In the genomic region with DNA sequence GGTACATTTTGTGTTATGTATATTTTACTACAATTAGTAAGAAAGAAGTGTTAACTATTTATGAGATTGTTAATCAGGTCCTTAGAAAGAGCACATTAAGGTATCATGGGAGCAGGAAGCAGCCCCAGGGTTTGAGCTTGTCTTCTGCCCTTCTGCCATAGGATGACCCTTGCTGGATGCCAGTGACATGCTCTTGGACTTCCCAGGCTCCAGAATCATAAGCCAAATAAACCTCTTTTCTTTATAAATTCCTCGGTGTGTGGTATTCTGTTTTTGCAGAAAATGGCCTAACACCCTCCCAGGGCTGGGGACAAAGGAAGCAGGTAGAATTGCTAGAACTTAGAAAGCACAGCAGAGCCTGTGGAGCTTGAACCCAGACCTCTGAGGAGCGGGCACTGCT, we compare ENCODE assay signal across 19 cellular contexts.
DNase-seq lines count a peak whose midpoint lies in the region; ATAC-seq and TF ChIP-seq lines count a peak whose summit lies in the region.
"Had no signal": no experiment of that assay in that cellular context is flagged by ENCODE, and none has a peak within 500 bp of the region (broad histone marks: within the 10 kb centered on the region; RNA-seq: fewer than 3 reads in every experiment).

No MANE protein-coding gene starts in this region.

- peak overlapping the region; percentile 67 for H3K27ac ChIP-seq in HL-60 (replicated peaks)
- H3K27ac ChIP-seq: A549, coronary artery, RWPE1, upper lobe of right lung, WERI-Rb-1 had no signal

- no peaks in the 10 kb centered on the region for H3K27me3 Mint-ChIP-seq in activated CD4-positive, alpha-beta T cell treated with anti-CD3 and anti-CD28 coated beads, Interleukin-2, amount 10 ng/mL, durations not matched to agents 7 days and 5 days
- H3K27me3 Mint-ChIP-seq in activated naive CD8-positive, alpha-beta T cell treated with anti-CD3 and anti-CD28 coated beads for 36 hours: no peaks in the 10 kb centered on the region
- peaks cover 0 to 3% of the 10 kb centered on the region in 2 donors for H3K27me3 Mint-ChIP-seq in natural killer cell treated with Interleukin-12 subunit alpha and Interleukin-12 subunit beta and Interleukin-15 and Interleukin-18, amount 100 ng/mL, for 72 hours
- peaks cover 2% of the 10 kb centered on the region for H3K27me3 Mint-ChIP-seq in progenitor cell of endocrine pancreas
- H3K27me3 Mint-ChIP-seq: brain had no signal

- peak overlapping the region; percentile 94 for H3K27ac Mint-ChIP-seq in activated CD4-positive, alpha-beta T cell treated with anti-CD3 and anti-CD28 coated beads, Interleukin-2, amount 10 ng/mL, durations not matched to agents 7 days and 5 days
- H3K27ac Mint-ChIP-seq in activated naive CD8-positive, alpha-beta T cell treated with anti-CD3 and anti-CD28 coated beads for 36 hours: peak overlapping the region; percentile 79
- peak overlapping the region; percentile 55 to 68 for H3K27ac Mint-ChIP-seq in natural killer cell treated with Interleukin-12 subunit alpha and Interleukin-12 subunit beta and Interleukin-15 and Interleukin-18, amount 100 ng/mL, for 72 hours
- no peak overlapping the region for H3K27ac Mint-ChIP-seq in progenitor cell of endocrine pancreas
- H3K27ac Mint-ChIP-seq: brain, mesothelial cell of epicardium had no signal

- ATAC-seq in natural killer cell treated with Interleukin-12 subunit alpha and Interleukin-12 subunit beta and Interleukin-15 and Interleukin-18, amount 100 ng/mL, for 72 hours: no peak
- ATAC-seq in GM21737 (IDR thresholded peaks at IDR 0.05; ENCODE audit: unreplicated experiment): no peak
- ATAC-seq: A549 had no signal

- DNase-seq in activated CD4-positive, alpha-beta T cell treated with anti-CD3 and anti-CD28 coated beads, Interleukin-2, amount 10 ng/mL, durations not matched to agents 7 days and 5 days: no peak
- DNase-seq in activated CD4-positive, alpha-beta T cell treated with anti-CD3 and anti-CD28 coated beads for 1 hour: no peak
- DNase-seq in HL-60 (ENCODE audit: low read depth in 1 of 2, low spot score in 1 of 2): no peak
- DNase-seq in activated naive CD8-positive, alpha-beta T cell treated with anti-CD3 and anti-CD28 coated beads for 36 hours: no peak
- no peak for DNase-seq in natural killer cell treated with Interleukin-12 subunit alpha and Interleukin-12 subunit beta and Interleukin-15 and Interleukin-18, amount 100 ng/mL, for 72 hours (ENCODE audit: low spot score)
- no peak for DNase-seq in progenitor cell of endocrine pancreas (ENCODE audit: low spot score, unreplicated experiment)
- no peak for DNase-seq in T1000 (lab: John Stamatoyannopoulos, UW)
- DNase-seq: EL; NCI-H2029 treated with DMSO at 0.1 percent for 48 hours; stimulated activated naive CD8-positive, alpha-beta T cell treated with anti-CD3 and anti-CD28 coated beads, Interleukin-15, Interleukin-2, amounts not matched to agents 100 U/mL and 50 U/mL, for 24 hours; upper lobe of right lung; WERI-Rb-1 had no signal

- H3K36me3 Mint-ChIP-seq in activated CD4-positive, alpha-beta T cell treated with anti-CD3 and anti-CD28 coated beads, Interleukin-2, amount 10 ng/mL, durations not matched to agents 7 days and 5 days (ENCODE audit: low read depth): peaks cover 36% of the 10 kb centered on the region
- H3K36me3 Mint-ChIP-seq in activated naive CD8-positive, alpha-beta T cell treated with anti-CD3 and anti-CD28 coated beads for 36 hours: peaks cover 26% of the 10 kb centered on the region
- peaks cover 11% of the 10 kb centered on the region for H3K36me3 Mint-ChIP-seq in natural killer cell treated with Interleukin-12 subunit alpha and Interleukin-12 subunit beta and Interleukin-15 and Interleukin-18, amount 100 ng/mL, for 72 hours
- H3K36me3 Mint-ChIP-seq in progenitor cell of endocrine pancreas (ENCODE audit: insufficient read depth): no peaks in the 10 kb centered on the region
- H3K36me3 Mint-ChIP-seq: brain, mesothelial cell of epicardium had no signal

- CTCF ChIA-PET in activated CD4-positive, alpha-beta T cell treated with anti-CD3 and anti-CD28 coated beads, Interleukin-2, amount 10 ng/mL, durations not matched to agents 7 days and 5 days (lab: Charles Lee): interaction anchor here (1.1 kb wide), 1 partner anchor 10 kb away, joined by 3 read pairs; no protein-coding TSS in a partner anchor

- no peaks in the 10 kb centered on the region for H3K27me3 ChIP-seq in HL-60 (ENCODE audit: insufficient read depth, poor library complexity, severe bottlenecking)
- H3K27me3 ChIP-seq: upper lobe of right lung had no signal

- TF ChIP-seq CTCF in HL-60 (IDR thresholded peaks at IDR 0.05; ENCODE audit: insufficient read depth, low read length): no peak
- no peak for TF ChIP-seq CTCF in progenitor cell of endocrine pancreas (IDR thresholded peaks at IDR 0.05; ENCODE audit: unreplicated experiment)

- no peak overlapping the region for H3K4me3 ChIP-seq in HL-60 (replicated peaks; ENCODE audit: insufficient read depth, low read length)
- H3K4me3 ChIP-seq: A549, coronary artery, HAP-1, upper lobe of right lung had no signal

- POLR2A ChIA-PET in activated CD4-positive, alpha-beta T cell treated with anti-CD3 and anti-CD28 coated beads, Interleukin-2, amount 10 ng/mL, durations not matched to agents 7 days and 5 days (lab: Charles Lee): no interaction called here

- no peak overlapping the region for H3K4me3 Mint-ChIP-seq in activated CD4-positive, alpha-beta T cell treated with anti-CD3 and anti-CD28 coated beads, Interleukin-2, amount 10 ng/mL, durations not matched to agents 7 days and 5 days
- H3K4me3 Mint-ChIP-seq in activated naive CD8-positive, alpha-beta T cell treated with anti-CD3 and anti-CD28 coated beads for 36 hours: no peak overlapping the region
- H3K4me3 Mint-ChIP-seq in natural killer cell treated with Interleukin-12 subunit alpha and Interleukin-12 subunit beta and Interleukin-15 and Interleukin-18, amount 100 ng/mL, for 72 hours: peak overlapping the region; percentile 7
- H3K4me3 Mint-ChIP-seq in progenitor cell of endocrine pancreas (ENCODE audit: low read depth): no peak overlapping the region
- H3K4me3 Mint-ChIP-seq: brain, mesothelial cell of epicardium had no signal

- peaks cover 22% of the 10 kb centered on the region for H3K4me1 Mint-ChIP-seq in activated CD4-positive, alpha-beta T cell treated with anti-CD3 and anti-CD28 coated beads, Interleukin-2, amount 10 ng/mL, durations not matched to agents 7 days and 5 days
- H3K4me1 Mint-ChIP-seq in activated naive CD8-positive, alpha-beta T cell treated with anti-CD3 and anti-CD28 coated beads for 36 hours: peaks cover 39% of the 10 kb centered on the region
- H3K4me1 Mint-ChIP-seq in natural killer cell treated with Interleukin-12 subunit alpha and Interleukin-12 subunit beta and Interleukin-15 and Interleukin-18, amount 100 ng/mL, for 72 hours (ENCODE audit: low read depth in 2 of 2): peaks cover 16 to 17% of the 10 kb centered on the region in 2 donors
- no peaks in the 10 kb centered on the region for H3K4me1 Mint-ChIP-seq in progenitor cell of endocrine pancreas (ENCODE audit: low read depth)
- H3K4me1 Mint-ChIP-seq: mesothelial cell of epicardium had no signal

- H3K9me3 Mint-ChIP-seq in activated CD4-positive, alpha-beta T cell treated with anti-CD3 and anti-CD28 coated beads, Interleukin-2, amount 10 ng/mL, durations not matched to agents 7 days and 5 days: peaks cover 26% of the 10 kb centered on the region
- peaks cover 27% of the 10 kb centered on the region for H3K9me3 Mint-ChIP-seq in activated naive CD8-positive, alpha-beta T cell treated with anti-CD3 and anti-CD28 coated beads for 36 hours
- H3K9me3 Mint-ChIP-seq in natural killer cell treated with Interleukin-12 subunit alpha and Interleukin-12 subunit beta and Interleukin-15 and Interleukin-18, amount 100 ng/mL, for 72 hours: peaks cover 6% of the 10 kb centered on the region
- peaks cover 3% of the 10 kb centered on the region for H3K9me3 Mint-ChIP-seq in progenitor cell of endocrine pancreas (ENCODE audit: low read depth)
